ENCODE assay signal across 8 cellular contexts in genomic region chr16:66606000-66606751, GRCh38. TPM values are rescaled to one million over a fixed set of nuclear protein-coding genes. Genes with fewer than 3 reads are reported as not detected.
DNase-seq lines count a peak whose midpoint lies in the region; ATAC-seq and TF ChIP-seq lines count a peak whose summit lies in the region.

No MANE protein-coding gene starts in this region.

- peak; percentile 30 for ATAC-seq in HG02870 (IDR thresholded peaks at IDR 0.05; ENCODE audit: unreplicated experiment)

- H3K4me3 ChIP-seq in iPS-15b (ENCODE audit: low read depth, low read length) = peak overlapping the region; percentile 52
- peak overlapping the region; percentile 77 to 99 (median 89) for H3K4me3 ChIP-seq in tibial nerve

- peaks cover 33% of the 10 kb centered on the region for H3K4me1 Mint-ChIP-seq in activated naive CD4-positive, alpha-beta T cell treated with anti-CD3 and anti-CD28 coated beads for 36 hours (ENCODE audit: low read depth)

- H3K27ac ChIP-seq in tibial nerve = peak overlapping the region; percentile 91 to 98 (median 96)

- H3K4me1 ChIP-seq in iPS-15b (ENCODE audit: control insufficient read depth, insufficient read depth, low read length) = peaks cover 10% of the 10 kb centered on the region
- peaks cover 0 to 56% (median 15%) of the 10 kb centered on the region in 4 donors for H3K4me1 ChIP-seq in tibial nerve

- no peak overlapping the region for H3K9ac ChIP-seq in iPS-15b (ENCODE audit: low read depth, low read length)

- H3K9me3 Mint-ChIP-seq in activated naive CD4-positive, alpha-beta T cell treated with anti-CD3 and anti-CD28 coated beads for 36 hours = peaks cover 5% of the 10 kb centered on the region

- CTCF ChIA-PET in activated naive CD4-positive, alpha-beta T cell treated with anti-CD3 and anti-CD28 coated beads for 36 hours (lab: Charles Lee) = interaction anchor here (0.8 to 3.4 kb wide), 3 partner anchors 11 to 201 kb away, joined by 3 to 17 read pairs (median 6); no protein-coding TSS in a partner anchor

- intact Hi-C loops in activated naive CD4-positive, alpha-beta T cell treated with anti-CD3 and anti-CD28 coated beads for 36 hours (cut with micrococcal nuclease) = loop anchor here (1.0 kb wide), 2 partner anchors 16 to 44 kb away; no protein-coding TSS in a partner anchor

- peak; percentile 46 for DNase-seq in activated naive CD4-positive, alpha-beta T cell treated with anti-CD3 and anti-CD28 coated beads for 36 hours
- no peak for DNase-seq in activated naive CD4-positive, alpha-beta T cell treated with anti-CD3 and anti-CD28 coated beads, Interleukin-2, amount 50 U/mL, for 16 hours
- DNase-seq in UCSD-AML1 (lab: John Stamatoyannopoulos, UW; ENCODE audit: unreplicated experiment) (peak; percentile 41), tibial nerve (ENCODE audit: low spot score in 2 of 2) (no peak), HPDE6-E6E7 (ENCODE audit: extremely low spot score) (no peak), cerebellum (ENCODE audit: low spot score) (no peak)

- TF ChIP-seq POLR2A in tibial nerve (IDR thresholded peaks at IDR 0.05) = no peak

- no peaks in the 10 kb centered on the region for H3K27me3 Mint-ChIP-seq in activated naive CD4-positive, alpha-beta T cell treated with anti-CD3 and anti-CD28 coated beads for 36 hours (ENCODE audit: low read depth)

- peaks cover 9% of the 10 kb centered on the region for H3K36me3 Mint-ChIP-seq in activated naive CD4-positive, alpha-beta T cell treated with anti-CD3 and anti-CD28 coated beads for 36 hours (ENCODE audit: low read depth)

- H3K36me3 ChIP-seq in iPS-15b (ENCODE audit: control insufficient read depth, insufficient read depth, low read length) (peaks cover 15% of the 10 kb centered on the region), tibial nerve (peaks cover 0 to 24% (median 0%) of the 10 kb centered on the region in 3 donors)

- no peaks in the 10 kb centered on the region for H3K9me3 ChIP-seq in iPS-15b (ENCODE audit: control insufficient read depth, insufficient read depth, low read length)
- no peaks in the 10 kb centered on the region for H3K9me3 ChIP-seq in tibial nerve

- TF ChIP-seq EP300 in tibial nerve (IDR thresholded peaks at IDR 0.05) = no peak

- peak overlapping the region; percentile 24 for H3K27ac Mint-ChIP-seq in activated naive CD4-positive, alpha-beta T cell treated with anti-CD3 and anti-CD28 coated beads for 36 hours

- H3K4me3 Mint-ChIP-seq in activated naive CD4-positive, alpha-beta T cell treated with anti-CD3 and anti-CD28 coated beads for 36 hours = peak overlapping the region; percentile 74

- no peak for TF ChIP-seq CTCF in tibial nerve (IDR thresholded peaks at IDR 0.05)

- 53 to 55% methylated on average over 8 to 9 of the region's 9 CpGs for WGBS in tibial nerve, 2 donors

- peaks cover 8% of the 10 kb centered on the region for H3K27me3 ChIP-seq in iPS-15b (ENCODE audit: control insufficient read depth, insufficient read depth, low read length)
- H3K27me3 ChIP-seq in tibial nerve = no peaks in the 10 kb centered on the region

RNA-seq across cellular contexts. Expression of gene CMTM3, which starts 1.7 kb away (rescaled TPM):
- total RNA-seq in activated naive CD4-positive, alpha-beta T cell treated with anti-CD3 and anti-CD28 coated beads for 36 hours = 10 to 100 TPM; 33.7 to 35.3 TPM
- total RNA-seq in tibial nerve (10 to 100 TPM; 19.3 to 43.9 (median 38.5) TPM), cerebellum (12.7 TPM)

RNA-seq across cellular contexts. Expression of gene CMTM2, which starts 26.9 kb away (rescaled TPM):
- not detected for total RNA-seq in activated naive CD4-positive, alpha-beta T cell treated with anti-CD3 and anti-CD28 coated beads for 36 hours
- total RNA-seq in tibial nerve (not detected), cerebellum (not detected)

RNA-seq across cellular contexts. Expression of gene CMTM1, which starts 39.9 kb away (rescaled TPM):
- total RNA-seq in activated naive CD4-positive, alpha-beta T cell treated with anti-CD3 and anti-CD28 coated beads for 36 hours = 1 to 10 TPM; 4.2 to 8.2 TPM
- total RNA-seq in tibial nerve (1 to 10 TPM in 3 of 4 donors, not detected in 1; 2.0 to 5.1 (median 2.1) TPM), cerebellum (7.6 TPM)

RNA-seq across cellular contexts. Expression of gene CKLF, which starts 53.8 kb away (rescaled TPM):
- 100 to 1,000 TPM; 114 to 126 TPM for total RNA-seq in activated naive CD4-positive, alpha-beta T cell treated with anti-CD3 and anti-CD28 coated beads for 36 hours
- 10 to 100 TPM; 31.8 to 75.4 (median 35.6) TPM for total RNA-seq in tibial nerve
- total RNA-seq in cerebellum = 45.0 TPM

RNA-seq across cellular contexts. Expression of gene TK2, which starts 56.3 kb away (rescaled TPM):
- total RNA-seq in activated naive CD4-positive, alpha-beta T cell treated with anti-CD3 and anti-CD28 coated beads for 36 hours = 1 to 10 TPM; 5.7 to 5.9 TPM
- total RNA-seq in tibial nerve = 10 to 100 TPM; 42.3 to 81.8 (median 64.7) TPM
- 26.6 TPM for total RNA-seq in cerebellum

Comparison
In these comparisons a context has a peak if more than half of its experiments do, and no peak if none do; other contexts are left out.
1. DNase-seq: peak in activated naive CD4-positive, alpha-beta T cell treated with anti-CD3 and anti-CD28 coated beads for 36 hours (single experiment) and UCSD-AML1 (single experiment); none in activated naive CD4-positive, alpha-beta T cell treated with anti-CD3 and anti-CD28 coated beads, Interleukin-2, amount 50 U/mL, for 16 hours (single experiment), tibial nerve (0 of 2), HPDE6-E6E7 (single experiment) and cerebellum (single experiment).